13 cellular contexts compared by ENCODE assay signal in genomic region chr5:2093859-2094615, GRCh38.
DNase-seq lines count a peak whose midpoint lies in the region; ATAC-seq, FAIRE-seq and TF ChIP-seq lines count a peak whose summit lies in the region.
"Had no signal": no experiment of that assay in that cellular context is flagged by ENCODE, and none has a peak within 500 bp of the region (broad histone marks: within the 10 kb centered on the region; RNA-seq: fewer than 3 reads in every experiment).

No MANE protein-coding gene starts in this region.

- TF ChIP-seq RAD21 in SK-N-SH (IDR thresholded peaks at IDR 0.05; ENCODE audit: low read length), result no peak

- H3F3A ChIP-seq in SK-N-SH (replicated peaks; ENCODE audit: insufficient read depth), result no peaks in the 10 kb centered on the region

- DNase-seq in SK-N-SH, result no peak
- DNase-seq in mesothelial cell of epicardium (ENCODE audit: low spot score in 2 of 2, unreplicated experiment in 2 of 2), result no peak
- DNase-seq in urothelium cell line (ENCODE audit: low spot score), result no peak
- DNase-seq in stimulated activated naive CD8-positive, alpha-beta T cell treated with anti-CD3 and anti-CD28 coated beads, Interleukin-15, amount 100 ng/mL, for 72 hours, result no peak
- DNase-seq in NCI-H128 (lab: John Stamatoyannopoulos, UW; ENCODE audit: unreplicated experiment), result no peak
- DNase-seq: activated CD8-positive, alpha-beta memory T cell treated with anti-CD3 and anti-CD28 coated beads, Interleukin-2, amount 10 ng/mL, durations not matched to agents 7 days and 5 days; central memory CD4-positive, alpha-beta T cell; NCI-H1092 treated with DMSO at 0.1 percent for 48 hours had no signal

- FAIRE-seq in urothelium cell line (lab: Jason Lieb, UNC), result peak; percentile 85

- H3K79me2 ChIP-seq in SK-N-SH (ENCODE audit: insufficient read depth), result no peaks in the 10 kb centered on the region

- no peak overlapping the region; a peak in 1 of 4 replicates for H3K4me3 ChIP-seq in SK-N-SH (ENCODE audit: low read depth in 2 of 2, low read length in 1 of 2)
- H3K4me3 ChIP-seq: neural progenitor cell had no signal

- ATAC-seq in SK-N-SH treated with all-trans-retinoic acid at 6 μM for 48 hours, result no peak
- ATAC-seq in esophagus mucosa, result peak; percentile 28
- no peak for ATAC-seq in stimulated activated naive CD8-positive, alpha-beta T cell treated with anti-CD3 and anti-CD28 coated beads, Interleukin-15, amount 100 ng/mL, for 72 hours
- ATAC-seq in HG03196 (IDR thresholded peaks at IDR 0.05; ENCODE audit: unreplicated experiment), result no peak
- ATAC-seq: activated CD8-positive, alpha-beta memory T cell treated with anti-CD3 and anti-CD28 coated beads, Interleukin-2, amount 10 ng/mL, durations not matched to agents 7 days and 5 days had no signal

- peak overlapping the region; percentile 56 for H3K27ac Mint-ChIP-seq in mesothelial cell of epicardium
- no peak overlapping the region for H3K27ac Mint-ChIP-seq in stimulated activated naive CD8-positive, alpha-beta T cell treated with anti-CD3 and anti-CD28 coated beads, Interleukin-15, amount 100 ng/mL, for 72 hours
- H3K27ac Mint-ChIP-seq: activated CD8-positive, alpha-beta memory T cell treated with anti-CD3 and anti-CD28 coated beads, Interleukin-2, amount 10 ng/mL, durations not matched to agents 7 days and 5 days; neural progenitor cell had no signal

- peaks cover 22% of the 10 kb centered on the region; the same call in 1 of the 2 replicates for H3K27me3 ChIP-seq in SK-N-SH (ENCODE audit: insufficient read depth)
- H3K27me3 ChIP-seq: neural progenitor cell had no signal

- no peak overlapping the region for H3K27ac ChIP-seq in SK-N-SH (ENCODE audit: low read depth in 2 of 2, low read length in 1 of 2)
- H3K27ac ChIP-seq: 22Rv1, neural progenitor cell had no signal

- no peaks in the 10 kb centered on the region for H3K4me1 ChIP-seq in SK-N-SH (ENCODE audit: control insufficient read depth in 1 of 2, insufficient read depth in 2 of 2, low read depth in 1 of 2, low read length in 1 of 2)
- H3K4me1 ChIP-seq: neural progenitor cell had no signal

- no peaks in the 10 kb centered on the region for H3K9me3 ChIP-seq in SK-N-SH

- H3K36me3 Mint-ChIP-seq in mesothelial cell of epicardium, result no peaks in the 10 kb centered on the region
- H3K36me3 Mint-ChIP-seq: activated CD8-positive, alpha-beta memory T cell treated with anti-CD3 and anti-CD28 coated beads, Interleukin-2, amount 10 ng/mL, durations not matched to agents 7 days and 5 days; neural progenitor cell had no signal

- peaks cover 2% of the 10 kb centered on the region for H3K4me1 Mint-ChIP-seq in mesothelial cell of epicardium
- H3K4me1 Mint-ChIP-seq in stimulated activated naive CD8-positive, alpha-beta T cell treated with anti-CD3 and anti-CD28 coated beads, Interleukin-15, amount 100 ng/mL, for 72 hours, result no peaks in the 10 kb centered on the region
- H3K4me1 Mint-ChIP-seq: activated CD8-positive, alpha-beta memory T cell treated with anti-CD3 and anti-CD28 coated beads, Interleukin-2, amount 10 ng/mL, durations not matched to agents 7 days and 5 days had no signal

- H3K4me3 Mint-ChIP-seq in mesothelial cell of epicardium, result no peak overlapping the region
- no peak overlapping the region for H3K4me3 Mint-ChIP-seq in stimulated activated naive CD8-positive, alpha-beta T cell treated with anti-CD3 and anti-CD28 coated beads, Interleukin-15, amount 100 ng/mL, for 72 hours
- H3K4me3 Mint-ChIP-seq: activated CD8-positive, alpha-beta memory T cell treated with anti-CD3 and anti-CD28 coated beads, Interleukin-2, amount 10 ng/mL, durations not matched to agents 7 days and 5 days; neural progenitor cell had no signal

- POLR2A ChIA-PET in SK-N-SH (lab: Yijun Ruan, JAX), result no interaction called here

- no peaks in the 10 kb centered on the region for H3K36me3 ChIP-seq in SK-N-SH (replicated peaks in 1 of 2; ENCODE audit: control insufficient read depth in 1 of 2, insufficient read depth in 2 of 2, low read length in 1 of 2)
- H3K36me3 ChIP-seq: neural progenitor cell had no signal

- no peaks in the 10 kb centered on the region for H3K9me3 Mint-ChIP-seq in mesothelial cell of epicardium
- no peaks in the 10 kb centered on the region for H3K9me3 Mint-ChIP-seq in stimulated activated naive CD8-positive, alpha-beta T cell treated with anti-CD3 and anti-CD28 coated beads, Interleukin-15, amount 100 ng/mL, for 72 hours

- CTCF ChIA-PET in SK-N-SH (lab: Yijun Ruan, JAX), result no interaction called here

- no peak overlapping the region for H2AFZ ChIP-seq in SK-N-SH (ENCODE audit: low read depth)
- H2AFZ ChIP-seq: neural progenitor cell had no signal

- no peaks in the 10 kb centered on the region for H4K20me1 ChIP-seq in SK-N-SH (ENCODE audit: insufficient read depth)

- TF ChIP-seq CTCF in SK-N-SH (IDR thresholded peaks at IDR 0.05) (no peak), mesothelial cell of epicardium (IDR thresholded peaks at IDR 0.05; ENCODE audit: unreplicated experiment) (no peak)

- no peak for TF ChIP-seq EP300 in SK-N-SH (IDR thresholded peaks at IDR 0.05; ENCODE audit: borderline replicate concordance in 1 of 2, low read depth in 1 of 2, low read length in 1 of 2)

- H3K27me3 Mint-ChIP-seq in mesothelial cell of epicardium (ENCODE audit: low read depth), result peaks cover 14% of the 10 kb centered on the region
- peaks cover 17% of the 10 kb centered on the region for H3K27me3 Mint-ChIP-seq in stimulated activated naive CD8-positive, alpha-beta T cell treated with anti-CD3 and anti-CD28 coated beads, Interleukin-15, amount 100 ng/mL, for 72 hours
- H3K27me3 Mint-ChIP-seq: activated CD8-positive, alpha-beta memory T cell treated with anti-CD3 and anti-CD28 coated beads, Interleukin-2, amount 10 ng/mL, durations not matched to agents 7 days and 5 days had no signal

- H3K9me2 ChIP-seq in SK-N-SH, result no peaks in the 10 kb centered on the region

- no peak overlapping the region for H3K9ac ChIP-seq in SK-N-SH
- H3K9ac ChIP-seq: neural progenitor cell had no signal

- 6% methylated on average over 18 of the region's 24 CpGs for WGBS in SK-N-SH (ENCODE audit: low lambda C conversion rate)

- H3K4me2 ChIP-seq in SK-N-SH, result peak overlapping the region; percentile 41; the same call in 1 of the 2 replicates
- H3K4me2 ChIP-seq: neural progenitor cell had no signal

TF ChIP-seq in SK-N-SH, 30 proteins besides CTCF, POLR2A, EP300 and RAD21 (continues in another document):
- TF ChIP-seq YY1 (IDR thresholded peaks at IDR 0.05; ENCODE audit: low read depth) (no peak), IRF3 (IDR thresholded peaks at IDR 0.05; ENCODE audit: low read depth, low read length) (no peak), FOXJ3 (CRISPR knock-in tag; IDR thresholded peaks at IDR 0.05) (no peak), SMC3 (IDR thresholded peaks at IDR 0.05; ENCODE audit: low read depth, low read length) (no peak), TEAD4 (IDR thresholded peaks at IDR 0.05; ENCODE audit: borderline replicate concordance, insufficient read depth) (no peak), PBX3 (IDR thresholded peaks at IDR 0.05) (no peak)

TF ChIP-seq in SK-N-SH treated with all-trans-retinoic acid at 6 μM for 48 hours, 23 proteins besides CTCF, POLR2A, EP300 and RAD21 (continues in another document):
- TF ChIP-seq TCF4 (CRISPR knock-in tag; IDR thresholded peaks at IDR 0.05; ENCODE audit: borderline replicate concordance) (no peak), BACH2 (CRISPR knock-in tag; IDR thresholded peaks at IDR 0.05; ENCODE audit: borderline replicate concordance) (no peak), CSRNP3 (CRISPR knock-in tag; IDR thresholded peaks at IDR 0.05) (no peak), TOX (CRISPR knock-in tag; IDR thresholded peaks at IDR 0.05; ENCODE audit: borderline replicate concordance) (no peak), TSHZ2 (CRISPR knock-in tag; IDR thresholded peaks at IDR 0.05) (no peak), ZFP30 (CRISPR knock-in tag; IDR thresholded peaks at IDR 0.05) (no peak), RARB (CRISPR knock-in tag; IDR thresholded peaks at IDR 0.05) (no peak), ZFP3 (CRISPR knock-in tag; IDR thresholded peaks at IDR 0.05) (no peak), ZC3H10 (CRISPR knock-in tag; IDR thresholded peaks at IDR 0.05) (no peak), PPARA (CRISPR knock-in tag; IDR thresholded peaks at IDR 0.05; ENCODE audit: borderline replicate concordance) (no peak), SNAI2 (CRISPR knock-in tag; IDR thresholded peaks at IDR 0.05) (no peak), GLIS3 (CRISPR knock-in tag; IDR thresholded peaks at IDR 0.05) (no peak), CSDC2 (CRISPR knock-in tag; IDR thresholded peaks at IDR 0.05) (no peak)
